In genomic region chr9:32434892-32435291, GRCh38 we compare ENCODE assay signal across 24 cellular contexts.
"Had no signal": no experiment of that assay in that cellular context is flagged by ENCODE, and none has a peak within 500 bp of the region (broad histone marks: within the 10 kb centered on the region; RNA-seq: fewer than 3 reads in every experiment).

No MANE protein-coding gene starts in this region.

- H3K9me3 ChIP-seq: adrenal gland had no signal

- DNase-seq: activated CD4-positive, alpha-beta T cell treated with anti-CD3 and anti-CD28 coated beads for 48 hours; activated CD4-positive, alpha-beta T cell treated with anti-CD3 and anti-CD28 coated beads, Interleukin-2, amount 50 U/mL, for 4 hours; activated CD8-positive, alpha-beta memory T cell treated with anti-CD3 and anti-CD28 coated beads, Interleukin-2, amount 50 U/mL, for 48 hours; activated CD8-positive, alpha-beta T cell treated with anti-CD3 and anti-CD28 coated beads, Interleukin-2, amount 10 ng/mL, durations not matched to agents 7 days and 5 days; activated naive CD4-positive, alpha-beta T cell treated with anti-CD3 and anti-CD28 coated beads, Interleukin-2, amount 50 U/mL, for 16 hours; activated naive CD8-positive, alpha-beta T cell treated with anti-CD3 and anti-CD28 coated beads, Interleukin-2, amount 10 ng/mL, durations not matched to agents 7 days and 5 days; activated T-cell treated with anti-CD3 and anti-CD28 coated beads, Interleukin-2, amount 50 U/mL, for 1 hour; adrenal gland; aorta; KG1; NCI-H1048; NCI-H1417; NCI-H1930; NCI-H2107; NCI-H2171 treated with DMSO at 0.1 percent for 48 hours; NCI-H345; NCI-H510A; NCI-H526 treated with DMSO at 0.1 percent for 48 hours; NK-92 treated with Interleukin-12 subunit alpha and Interleukin-12 subunit beta, amount 100 ng/mL, for 24 hours; OCI-M1; RPMI8226; T-cell had no signal

- H3K27me3 ChIP-seq: adrenal gland had no signal

- H3K27ac ChIP-seq: adrenal gland, SK-N-MC had no signal

- H3K9me3 Mint-ChIP-seq: activated naive CD8-positive, alpha-beta T cell treated with anti-CD3 and anti-CD28 coated beads, Interleukin-2, amount 10 ng/mL, durations not matched to agents 7 days and 5 days; IgD-negative memory B cell; T-cell had no signal

- H3K27me3 Mint-ChIP-seq: activated naive CD8-positive, alpha-beta T cell treated with anti-CD3 and anti-CD28 coated beads, Interleukin-2, amount 10 ng/mL, durations not matched to agents 7 days and 5 days; IgD-negative memory B cell; T-cell had no signal

- H3K4me3 ChIP-seq: adrenal gland, SK-N-MC had no signal

- H3K27ac Mint-ChIP-seq: activated naive CD8-positive, alpha-beta T cell treated with anti-CD3 and anti-CD28 coated beads, Interleukin-2, amount 10 ng/mL, durations not matched to agents 7 days and 5 days; IgD-negative memory B cell; T-cell had no signal

- H3K4me3 Mint-ChIP-seq: activated CD8-positive, alpha-beta T cell treated with anti-CD3 and anti-CD28 coated beads, Interleukin-2, amount 10 ng/mL, durations not matched to agents 7 days and 5 days; activated naive CD8-positive, alpha-beta T cell treated with anti-CD3 and anti-CD28 coated beads, Interleukin-2, amount 10 ng/mL, durations not matched to agents 7 days and 5 days; IgD-negative memory B cell; T-cell had no signal

- H3K4me1 Mint-ChIP-seq: IgD-negative memory B cell, T-cell had no signal
